In the genomic region with DNA sequence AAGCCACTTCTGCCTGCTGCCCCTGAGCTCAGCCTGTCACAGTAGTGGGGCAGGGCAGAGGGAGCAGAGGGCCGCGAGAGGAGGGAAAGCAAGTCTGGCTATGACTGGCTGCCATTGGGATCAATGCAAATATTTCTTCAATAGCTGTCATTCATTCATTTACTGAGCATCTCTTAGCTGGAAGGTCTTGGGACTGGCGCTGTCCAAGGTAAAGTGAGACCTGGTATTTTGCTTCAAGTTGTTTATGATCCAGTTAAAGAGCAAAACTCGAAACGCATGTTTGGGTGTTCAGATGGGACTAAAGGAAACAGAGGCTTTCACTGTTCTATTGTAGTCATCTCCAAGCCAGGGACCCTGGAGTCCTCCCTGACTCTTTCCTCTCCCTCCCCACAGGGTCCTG, we compare ENCODE assay signal across 1 cellular context.
A peak's percentile ranks its signal among the peaks of the same experiment; 100 is the strongest.
TF ChIP-seq lines count a peak whose summit lies in the region.

No MANE protein-coding gene starts in this region.

TF ChIP-seq in HEK293, 187 proteins besides CTCF, POLR2A, EP300 and RAD21 (continued from another document):
- TF ChIP-seq, protein P1, sequence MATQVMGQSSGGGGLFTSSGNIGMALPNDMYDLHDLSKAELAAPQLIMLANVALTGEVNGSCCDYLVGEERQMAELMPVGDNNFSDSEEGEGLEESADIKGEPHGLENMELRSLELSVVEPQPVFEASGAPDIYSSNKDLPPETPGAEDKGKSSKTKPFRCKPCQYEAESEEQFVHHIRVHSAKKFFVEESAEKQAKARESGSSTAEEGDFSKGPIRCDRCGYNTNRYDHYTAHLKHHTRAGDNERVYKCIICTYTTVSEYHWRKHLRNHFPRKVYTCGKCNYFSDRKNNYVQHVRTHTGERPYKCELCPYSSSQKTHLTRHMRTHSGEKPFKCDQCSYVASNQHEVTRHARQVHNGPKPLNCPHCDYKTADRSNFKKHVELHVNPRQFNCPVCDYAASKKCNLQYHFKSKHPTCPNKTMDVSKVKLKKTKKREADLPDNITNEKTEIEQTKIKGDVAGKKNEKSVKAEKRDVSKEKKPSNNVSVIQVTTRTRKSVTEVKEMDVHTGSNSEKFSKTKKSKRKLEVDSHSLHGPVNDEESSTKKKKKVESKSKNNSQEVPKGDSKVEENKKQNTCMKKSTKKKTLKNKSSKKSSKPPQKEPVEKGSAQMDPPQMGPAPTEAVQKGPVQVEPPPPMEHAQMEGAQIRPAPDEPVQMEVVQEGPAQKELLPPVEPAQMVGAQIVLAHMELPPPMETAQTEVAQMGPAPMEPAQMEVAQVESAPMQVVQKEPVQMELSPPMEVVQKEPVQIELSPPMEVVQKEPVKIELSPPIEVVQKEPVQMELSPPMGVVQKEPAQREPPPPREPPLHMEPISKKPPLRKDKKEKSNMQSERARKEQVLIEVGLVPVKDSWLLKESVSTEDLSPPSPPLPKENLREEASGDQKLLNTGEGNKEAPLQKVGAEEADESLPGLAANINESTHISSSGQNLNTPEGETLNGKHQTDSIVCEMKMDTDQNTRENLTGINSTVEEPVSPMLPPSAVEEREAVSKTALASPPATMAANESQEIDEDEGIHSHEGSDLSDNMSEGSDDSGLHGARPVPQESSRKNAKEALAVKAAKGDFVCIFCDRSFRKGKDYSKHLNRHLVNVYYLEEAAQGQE (tag by site-specific recombination; IDR thresholded peaks at IDR 0.05): peak; percentile 94
TF ChIP-seq in HEK293: peak in this region for 1.
